In genomic region chr4:131113273-131113672, GRCh38 we compare ENCODE assay signal across 28 cellular contexts.
"Had no signal": no experiment of that assay in that cellular context is flagged by ENCODE, and none has a peak within 500 bp of the region (broad histone marks: within the 10 kb centered on the region; RNA-seq: fewer than 3 reads in every experiment).

No MANE protein-coding gene starts in this region.

- FAIRE-seq: colon, endometrium, endothelial cell of umbilical vein, frontal cortex had no signal

- H3K9me3 ChIP-seq: colonic mucosa, esophagus muscularis mucosa, esophagus squamous epithelium, gastrocnemius medialis, gastroesophageal sphincter had no signal

- H3K27ac ChIP-seq: colonic mucosa, coronary artery, dorsolateral prefrontal cortex, epithelial cell of prostate, esophagus muscularis mucosa, esophagus squamous epithelium, foreskin keratinocyte, gastrocnemius medialis, gastroesophageal sphincter, heart left ventricle, heart right ventricle had no signal

- DNase-seq: colonic mucosa; cortex of kidney; dermis blood vessel endothelial cell; dorsolateral prefrontal cortex; effector CD4-positive, alpha-beta T cell; effector CD8-positive, alpha-beta T cell; effector memory CD4-positive, alpha-beta T cell; effector memory CD8-positive, alpha-beta T cell; endodermal cell; erythroblast; esophagus squamous epithelium; foreskin fibroblast; foreskin keratinocyte; foreskin melanocyte; gastrocnemius medialis; glutamatergic neuron; head of caudate nucleus; heart left ventricle; heart right ventricle had no signal

- ATAC-seq: effector memory CD8-positive, alpha-beta T cell; esophagus mucosa; foreskin keratinocyte; gastrocnemius medialis; gastroesophageal sphincter; heart left ventricle; heart right ventricle had no signal

- H3K27me3 ChIP-seq: colonic mucosa, dorsolateral prefrontal cortex, esophagus muscularis mucosa, esophagus squamous epithelium, foreskin keratinocyte, gastrocnemius medialis, gastroesophageal sphincter, heart left ventricle, heart right ventricle had no signal

- H3K4me1 ChIP-seq: colonic mucosa, esophagus muscularis mucosa, esophagus squamous epithelium, foreskin keratinocyte, gastrocnemius medialis, gastroesophageal sphincter, heart left ventricle, heart right ventricle had no signal

- H3K36me3 ChIP-seq: colonic mucosa, esophagus muscularis mucosa, esophagus squamous epithelium, gastrocnemius medialis, gastroesophageal sphincter, heart left ventricle, heart right ventricle had no signal

- H3K4me3 ChIP-seq: colonic mucosa, coronary artery, dorsolateral prefrontal cortex, esophagus muscularis mucosa, esophagus squamous epithelium, gastrocnemius medialis, gastroesophageal sphincter, heart left ventricle, heart right ventricle had no signal
